In the genomic region with DNA sequence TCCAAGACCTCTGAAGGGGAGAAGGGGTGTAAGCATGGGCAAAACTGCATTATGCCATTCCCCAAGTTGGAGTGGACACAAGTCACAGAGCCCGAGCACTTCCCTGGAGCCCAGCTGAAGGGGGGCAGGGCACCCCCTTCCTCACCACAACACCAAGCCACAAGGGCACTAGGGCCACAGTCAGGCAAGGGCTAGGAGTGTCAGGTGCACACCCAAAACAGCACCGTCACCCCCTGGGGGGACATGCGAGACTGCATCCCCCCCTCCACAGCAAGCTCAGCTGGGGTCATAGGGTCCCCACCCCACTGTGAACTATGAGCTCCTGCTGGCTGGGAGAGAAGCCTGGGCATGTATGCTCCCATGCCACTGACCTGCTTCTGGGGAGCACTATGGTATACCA, we compare ENCODE assay signal across 31 cellular contexts.
"Had no signal": no experiment of that assay in that cellular context is flagged by ENCODE, and none has a peak within 500 bp of the region (broad histone marks: within the 10 kb centered on the region; RNA-seq: fewer than 3 reads in every experiment).

No MANE protein-coding gene starts in this region.

- H3K9me3 ChIP-seq: esophagus muscularis mucosa, gastrocnemius medialis had no signal

- H3K27ac ChIP-seq: brain microvascular endothelial cell, esophagus muscularis mucosa, foreskin keratinocyte, gastrocnemius medialis, WERI-Rb-1 had no signal

- H3K36me3 ChIP-seq: brain microvascular endothelial cell, esophagus muscularis mucosa, gastrocnemius medialis, WERI-Rb-1 had no signal

- H3K4me3 ChIP-seq: esophagus muscularis mucosa, gastrocnemius medialis had no signal

- H3K27me3 ChIP-seq: brain microvascular endothelial cell, esophagus muscularis mucosa, foreskin keratinocyte, gastrocnemius medialis had no signal

- DNase-seq: activated B cell treated with CpG ODN at 0.5 μM for 24 hours; activated CD4-positive, alpha-beta T cell treated with anti-CD3 and anti-CD28 coated beads for 48 hours; activated CD4-positive, alpha-beta T cell treated with anti-CD3 and anti-CD28 coated beads, Interleukin-2, amount 50 U/mL, for 1 hour; activated CD4-positive, alpha-beta T cell treated with anti-CD3 and anti-CD28 coated beads, Interleukin-2, amount 50 U/mL, for 48 hours; activated CD8-positive, alpha-beta memory T cell treated with anti-CD3 and anti-CD28 coated beads for 24 hours; activated CD8-positive, alpha-beta T cell treated with anti-CD3 and anti-CD28 coated beads for 36 hours; activated effector memory CD4-positive, alpha-beta T cell treated with Interleukin-2 at 50 U/mL for 16 hours; activated gamma-delta T cell treated with Interleukin-2 at 50 U/mL for 16 hours; activated naive CD4-positive, alpha-beta T cell treated with anti-CD3 and anti-CD28 coated beads, Interleukin-2, amount 50 U/mL, for 16 hours; activated naive CD4-positive, alpha-beta T cell treated with Interleukin-2 at 50 U/mL for 16 hours; activated T-cell treated with anti-CD3 and anti-CD28 coated beads, Interleukin-2, amount 50 U/mL, for 4 hours; amniotic stem cell; anterior cingulate cortex; brain microvascular endothelial cell; cortex of kidney; dermis blood vessel endothelial cell; effector CD4-positive, alpha-beta T cell; effector memory CD8-positive, alpha-beta T cell; erythroblast; foreskin keratinocyte; gastrocnemius medialis; T-helper 1 cell; T-helper 17 cell; T1000; WERI-Rb-1 had no signal

- FAIRE-seq: astrocyte, bronchial epithelial cell, colon had no signal

- ATAC-seq: activated CD4-positive, CD25-positive, alpha-beta regulatory T cell treated with anti-CD3 and anti-CD28 coated beads, Interleukin-2, amount 50 U/mL, for 24 hours; activated CD8-positive, alpha-beta T cell treated with anti-CD3 and anti-CD28 coated beads for 36 hours; activated T-cell treated with anti-CD3 and anti-CD28 coated beads, Interleukin-2, amount 50 U/mL, for 4 hours; activated T-helper 17 cell treated with anti-CD3 and anti-CD28 coated beads, Interleukin-2, amount 50 U/mL, for 72 hours; effector memory CD8-positive, alpha-beta T cell; foreskin keratinocyte; gastrocnemius medialis; T-helper 17 cell had no signal

- H3K4me1 ChIP-seq: foreskin keratinocyte, gastrocnemius medialis had no signal
